Comparison of ENCODE assay signal across 14 cellular contexts in the genomic region with DNA sequence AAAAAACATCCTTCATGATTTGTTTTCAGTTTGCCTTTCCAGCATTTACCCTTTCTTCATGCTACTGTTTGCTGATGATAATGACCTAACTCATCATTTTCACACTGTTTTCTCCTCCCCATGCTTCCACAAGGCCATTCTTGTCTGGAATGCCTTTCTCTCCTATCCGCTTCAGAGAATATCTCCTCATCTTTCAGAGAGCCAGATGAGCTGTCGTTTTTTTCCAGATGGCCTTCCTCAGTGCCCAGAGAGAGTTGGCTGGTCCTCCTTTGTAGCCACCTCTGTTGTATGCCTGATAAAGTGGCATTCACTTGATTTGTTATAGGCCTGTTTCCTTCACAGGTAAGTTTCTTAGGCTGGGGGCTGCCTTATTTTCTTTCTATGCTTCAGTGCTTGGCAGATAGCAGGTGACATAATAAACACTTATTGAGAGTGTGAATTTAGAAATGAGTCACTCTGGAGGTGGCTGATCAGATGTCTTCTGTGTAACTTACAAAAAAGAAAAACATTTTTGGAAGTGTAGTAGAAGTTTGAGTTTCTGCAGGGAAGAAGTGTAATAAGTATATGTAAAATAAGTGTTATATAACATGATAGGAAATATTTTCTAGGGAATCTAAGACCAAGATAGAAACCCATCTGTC.
A peak's percentile ranks its signal among the peaks of the same experiment; 100 is the strongest.
DNase-seq lines count a peak whose midpoint lies in the region; ATAC-seq and FAIRE-seq lines count a peak whose summit lies in the region.
"Had no signal": no experiment of that assay in that cellular context is flagged by ENCODE, and none has a peak within 500 bp of the region (broad histone marks: within the 10 kb centered on the region; RNA-seq: fewer than 3 reads in every experiment).

No MANE protein-coding gene starts in this region.

- H3K27ac ChIP-seq in cingulate gyrus (ENCODE audit: low read depth, low read length): peak overlapping the region; percentile 41
- no peak overlapping the region for H3K27ac ChIP-seq in small intestine (ENCODE audit: low read depth in 1 of 2, low read length in 1 of 2)
- H3K27ac ChIP-seq: hepatocyte, SJSA1 had no signal

- no peaks in the 10 kb centered on the region for H3K36me3 ChIP-seq in small intestine (ENCODE audit: control insufficient read depth in 2 of 2, insufficient read depth in 2 of 2, low read length in 2 of 2)
- H3K36me3 ChIP-seq: SJSA1 had no signal

- DNase-seq in GM18507 (ENCODE audit: extremely low spot score, insufficient read length, low read depth): no peak
- no peak for DNase-seq in left lobe of liver (ENCODE audit: low spot score)
- DNase-seq in stimulated activated naive CD4-positive, alpha-beta T cell (lab: John Stamatoyannopoulos, UW): no peak
- no peak for DNase-seq in small intestine
- DNase-seq in MV-4-11 (lab: John Stamatoyannopoulos, UW): no peak
- DNase-seq: activated naive CD4-positive, alpha-beta T cell treated with anti-CD3 and anti-CD28 coated beads, Interleukin-2, amount 50 U/mL, for 16 hours; CD4-positive, alpha-beta T cell; NCI-H187 had no signal

- FAIRE-seq in GM18507 (lab: Jason Lieb, UNC) (peak; percentile 85), small intestine (lab: Jason Lieb, UNC) (no peak)

- no peaks in the 10 kb centered on the region for H3K9me3 ChIP-seq in small intestine (ENCODE audit: control insufficient read depth, low read depth)
- H3K9me3 ChIP-seq: SJSA1 had no signal

- WGBS in small intestine, 3 donors: 76 to 91% (median 88%) methylated on average over 2 of the region's 2 CpGs

- no peaks in the 10 kb centered on the region for H3K4me1 ChIP-seq in small intestine (ENCODE audit: control insufficient read depth in 2 of 2, insufficient read depth in 1 of 2, low read depth in 1 of 2, low read length in 1 of 2)

- no peaks in the 10 kb centered on the region for H3K27me3 ChIP-seq in small intestine (ENCODE audit: control insufficient read depth in 2 of 2, insufficient read depth in 2 of 2, low read length in 2 of 2)
- H3K27me3 ChIP-seq: hepatocyte had no signal

- ATAC-seq in GM21381 (IDR thresholded peaks at IDR 0.05; ENCODE audit: unreplicated experiment): peak; percentile 88
- ATAC-seq in HG03175 (IDR thresholded peaks at IDR 0.05; ENCODE audit: unreplicated experiment): peak; percentile 97
- no peak for ATAC-seq in left lobe of liver

- H3K4me3 ChIP-seq in small intestine (ENCODE audit: low read depth in 1 of 2, low read length in 2 of 2): no peak overlapping the region
- H3K4me3 ChIP-seq: hepatocyte, SJSA1, smooth muscle cell had no signal
